8 cellular contexts compared by ENCODE assay signal in the genomic region with DNA sequence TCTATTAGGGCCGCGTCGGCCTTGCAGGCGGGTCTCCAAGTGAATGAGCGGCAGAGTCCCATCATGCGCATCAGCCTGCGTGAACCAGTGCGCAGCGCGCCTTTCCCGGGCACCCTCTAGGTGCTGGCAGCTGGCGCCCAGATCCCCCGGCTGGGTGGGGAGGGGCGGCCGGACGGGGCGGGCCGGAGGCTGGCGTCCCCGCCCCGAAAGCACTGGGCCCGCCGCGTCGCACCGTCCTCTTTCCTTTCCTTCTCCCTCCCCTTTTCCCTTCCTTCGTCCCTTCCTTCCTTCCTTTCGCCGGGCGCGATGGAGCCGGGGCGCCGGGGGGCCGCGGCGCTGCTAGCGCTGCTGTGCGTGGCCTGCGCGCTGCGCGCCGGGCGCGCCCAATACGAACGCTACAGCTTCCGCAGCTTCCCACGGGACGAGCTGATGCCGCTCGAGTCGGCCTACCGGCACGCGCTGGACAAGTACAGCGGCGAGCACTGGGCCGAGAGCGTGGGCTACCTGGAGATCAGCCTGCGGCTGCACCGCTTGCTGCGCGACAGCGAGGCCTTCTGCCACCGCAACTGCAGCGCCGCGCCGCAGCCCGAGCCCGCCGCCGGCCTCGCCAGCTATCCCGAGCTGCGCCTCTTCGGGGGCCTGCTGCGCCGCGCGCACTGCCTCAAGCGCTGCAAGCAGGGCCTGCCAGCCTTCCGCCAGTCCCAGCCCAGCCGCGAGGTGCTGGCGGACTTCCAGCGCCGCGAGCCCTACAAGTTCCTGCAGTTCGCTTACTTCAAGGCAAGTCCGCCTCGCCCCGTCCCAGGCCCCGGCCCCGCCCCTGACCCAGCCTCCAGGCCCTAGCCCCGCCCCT. TPM values are rescaled to one million over a fixed set of nuclear protein-coding genes. Genes with fewer than 3 reads are reported as not detected.
DNase-seq lines count a peak whose midpoint lies in the region; ATAC-seq, FAIRE-seq and TF ChIP-seq lines count a peak whose summit lies in the region.

CRTAP (plus strand) TSS at position 243 of the 850 bp plus-strand sequence; CDS start at position 307, 64 bp downstream.

- peak; percentile 91 for FAIRE-seq in GM12892 (lab: Jason Lieb, UNC)
- no peak for FAIRE-seq in urothelium cell line (lab: Jason Lieb, UNC)

- peak; percentile 82 for ATAC-seq in HG02642 (IDR thresholded peaks at IDR 0.05; ENCODE audit: poor library complexity, unreplicated experiment)

- TF ChIP-seq POLR2A in GM12892 (IDR thresholded peaks at IDR 0.05; ENCODE audit: low read depth, low read length) = peak; percentile 56; the same call in 1 of the 2 replicates

- DNase-seq in GM12892 (ENCODE audit: insufficient read length) = peak; percentile 61
- DNase-seq in NCI-H1105 (lab: John Stamatoyannopoulos, UW) = peak; percentile 59
- DNase-seq in T-helper 2 cell = peak; percentile 72 to 90 (median 78)
- peak; percentile 96 for DNase-seq in right atrium auricular region (ENCODE audit: low spot score)
- peak; percentile 92 for DNase-seq in pulmonary artery endothelial cell (ENCODE audit: low read depth, low spot score)
- peak; percentile 94 for DNase-seq in urothelium cell line (ENCODE audit: low spot score)

- H3K27ac ChIP-seq in angular gyrus (ENCODE audit: low read depth, low read length) (peak within 1 kb of the TSS; percentile 90), right atrium auricular region (peak within 1 kb of the TSS; percentile 97 to 98)

- no peaks in the 10 kb centered on the region for H3K27me3 ChIP-seq in right atrium auricular region

- no peaks in the 10 kb centered on the region for H3K36me3 ChIP-seq in right atrium auricular region

- TF ChIP-seq CTCF in right atrium auricular region (IDR thresholded peaks at IDR 0.05) = no peak

- H3K4me1 ChIP-seq in right atrium auricular region = peaks cover 0 to 26% of the 10 kb centered on the region in 2 donors

- H3K4me3 ChIP-seq in right atrium auricular region = peak within 1 kb of the TSS; percentile 67 to 75

- H3K9me3 ChIP-seq in right atrium auricular region = no peaks in the 10 kb centered on the region

RNA-seq across cellular contexts. Expression of gene CRTAP, which starts in this region (rescaled TPM):
- 24.8 TPM for polyA plus RNA-seq in GM12892 (2012; ENCODE audit: missing spikeins)
- total RNA-seq in right atrium auricular region (100 to 1,000 TPM in 1 of 2 donors, 10 to 100 TPM in 1; 97.2 to 140 TPM), pulmonary artery endothelial cell (192 and 210 TPM in 2 replicates)

Comparison
In these comparisons a context has a peak if more than half of its experiments do, and no peak if none do; other contexts are left out.
1. Peak in every context shown above with its lines: DNase-seq, ATAC-seq, H3K4me3 ChIP-seq and H3K27ac ChIP-seq.